Comparison of ENCODE assay signal across 21 cellular contexts in the genomic region with DNA sequence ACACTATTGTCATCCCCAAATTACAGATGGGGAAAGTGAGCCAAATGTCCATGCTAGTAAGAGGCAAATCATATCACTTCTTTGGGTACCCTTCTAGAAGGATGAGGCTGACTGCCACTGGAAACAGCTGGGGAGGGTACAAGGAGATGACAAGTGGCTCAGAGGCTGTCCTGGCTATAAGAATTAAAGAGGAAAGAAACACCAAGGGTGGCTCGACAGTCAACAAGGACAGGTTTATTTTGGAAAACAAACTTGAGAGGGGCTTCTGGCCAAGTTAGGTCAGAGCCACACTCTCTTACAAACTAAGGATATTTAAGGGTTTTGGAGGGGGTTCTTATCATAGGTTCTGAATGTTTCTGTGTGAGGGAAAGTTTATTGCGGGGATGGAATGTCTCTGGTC. TPM values are rescaled to one million over a fixed set of nuclear protein-coding genes. Genes with fewer than 3 reads are reported as not detected.
DNase-seq lines count a peak whose midpoint lies in the region; ATAC-seq and TF ChIP-seq lines count a peak whose summit lies in the region.
"Had no signal": no experiment of that assay in that cellular context is flagged by ENCODE, and none has a peak within 500 bp of the region (broad histone marks: within the 10 kb centered on the region; RNA-seq: fewer than 3 reads in every experiment).

No MANE protein-coding gene starts in this region.

- peaks cover 0 to 39% (median 22%) of the 10 kb centered on the region in 4 donors for H3K4me1 ChIP-seq in tibial nerve

- ATAC-seq in T-helper 17 cell, result no peak
- no peak for ATAC-seq in stimulated activated memory B cell treated with anti-CD40 and anti-IgM and Interleukin-4, amounts not matched to agents 10 μg/mL and 1 μg/mL and 100 μg/mL, for 72 hours
- ATAC-seq: HCT116, left cardiac atrium, upper lobe of right lung, WTC11 had no signal

- H3K4me3 ChIP-seq in tibial nerve, result no peak overlapping the region
- H3K4me3 ChIP-seq: sigmoid colon, SJSA1, upper lobe of right lung had no signal

- DNase-seq in activated naive CD4-positive, alpha-beta T cell treated with anti-CD3 and anti-CD28 coated beads, Interleukin-2, amount 50 U/mL, for 16 hours, result no peak
- DNase-seq in T-helper 17 cell (no peak), immature natural killer cell (no peak), epidermal melanocyte (ENCODE audit: insufficient read length, low spot score) (no peak), NCI-H446 treated with DMSO at 0.1 percent for 48 hours (lab: John Stamatoyannopoulos, UW) (no peak), tibial nerve (ENCODE audit: low spot score in 2 of 2) (no peak)
- DNase-seq: C1 segment of cervical spinal cord; dermis blood vessel endothelial cell; DMS153; left cardiac atrium; mesenchymal stem cell; NCI-H146; NCI-H524 treated with DMSO at 0.1 percent for 48 hours; stimulated activated CD4-positive, alpha-beta T cell treated with anti-CD3 and anti-CD28 coated beads, Interleukin-15, amount 100 ng/mL, for 24 hours; upper lobe of right lung had no signal

- H3K27ac ChIP-seq in tibial nerve, result no peak overlapping the region
- H3K27ac ChIP-seq: sigmoid colon, SJSA1, upper lobe of right lung had no signal

- no peak for TF ChIP-seq EP300 in tibial nerve (IDR thresholded peaks at IDR 0.05)

- H3K4me3 Mint-ChIP-seq in activated naive CD4-positive, alpha-beta T cell treated with anti-CD3 and anti-CD28 coated beads, Interleukin-2, amount 50 U/mL, for 24 hours, result peak overlapping the region; percentile 62
- H3K4me3 Mint-ChIP-seq in T-helper 17 cell (peak overlapping the region; percentile 25), immature natural killer cell (peak overlapping the region; percentile 7 to 91 (median 54))
- H3K4me3 Mint-ChIP-seq in stimulated activated memory B cell treated with anti-CD40 and anti-IgM and Interleukin-4, amounts not matched to agents 10 μg/mL and 1 μg/mL and 100 μg/mL, for 72 hours, result peak overlapping the region; percentile 4

- H3K36me3 ChIP-seq in tibial nerve, result peaks cover 0 to 12% (median 0%) of the 10 kb centered on the region in 3 donors

- H3K4me1 Mint-ChIP-seq in activated naive CD4-positive, alpha-beta T cell treated with anti-CD3 and anti-CD28 coated beads, Interleukin-2, amount 50 U/mL, for 24 hours, result peaks cover 21% of the 10 kb centered on the region
- H3K4me1 Mint-ChIP-seq in T-helper 17 cell (peaks cover 18% of the 10 kb centered on the region), immature natural killer cell (peaks cover 20 to 26% of the 10 kb centered on the region in 2 donors)
- peaks cover 39% of the 10 kb centered on the region for H3K4me1 Mint-ChIP-seq in stimulated activated memory B cell treated with anti-CD40 and anti-IgM and Interleukin-4, amounts not matched to agents 10 μg/mL and 1 μg/mL and 100 μg/mL, for 72 hours

- no peak for TF ChIP-seq POLR2A in tibial nerve (IDR thresholded peaks at IDR 0.05)

- H3K9me3 ChIP-seq in T-helper 17 cell (ENCODE audit: control insufficient read depth, low read length, poor library complexity, severe bottlenecking) (no peaks in the 10 kb centered on the region), tibial nerve (no peaks in the 10 kb centered on the region)
- H3K9me3 ChIP-seq: sigmoid colon, SJSA1, upper lobe of right lung had no signal

- H3K27me3 Mint-ChIP-seq in activated naive CD4-positive, alpha-beta T cell treated with anti-CD3 and anti-CD28 coated beads, Interleukin-2, amount 50 U/mL, for 24 hours, result no peaks in the 10 kb centered on the region
- H3K27me3 Mint-ChIP-seq in T-helper 17 cell (no peaks in the 10 kb centered on the region), immature natural killer cell (ENCODE audit: low read depth in 3 of 3) (peaks cover 0 to 6% (median 3%) of the 10 kb centered on the region in 3 donors)
- H3K27me3 Mint-ChIP-seq in stimulated activated memory B cell treated with anti-CD40 and anti-IgM and Interleukin-4, amounts not matched to agents 10 μg/mL and 1 μg/mL and 100 μg/mL, for 72 hours, result no peaks in the 10 kb centered on the region

- no peaks in the 10 kb centered on the region for H3K9me3 Mint-ChIP-seq in activated naive CD4-positive, alpha-beta T cell treated with anti-CD3 and anti-CD28 coated beads, Interleukin-2, amount 50 U/mL, for 24 hours
- H3K9me3 Mint-ChIP-seq in immature natural killer cell, result no peaks in the 10 kb centered on the region
- no peaks in the 10 kb centered on the region for H3K9me3 Mint-ChIP-seq in stimulated activated memory B cell treated with anti-CD40 and anti-IgM and Interleukin-4, amounts not matched to agents 10 μg/mL and 1 μg/mL and 100 μg/mL, for 72 hours

- peaks cover 6% of the 10 kb centered on the region for H3K36me3 Mint-ChIP-seq in activated naive CD4-positive, alpha-beta T cell treated with anti-CD3 and anti-CD28 coated beads, Interleukin-2, amount 50 U/mL, for 24 hours
- peaks cover 2% of the 10 kb centered on the region for H3K36me3 Mint-ChIP-seq in T-helper 17 cell (ENCODE audit: low read depth)
- no peaks in the 10 kb centered on the region for H3K36me3 Mint-ChIP-seq in immature natural killer cell
- peaks cover 20% of the 10 kb centered on the region for H3K36me3 Mint-ChIP-seq in stimulated activated memory B cell treated with anti-CD40 and anti-IgM and Interleukin-4, amounts not matched to agents 10 μg/mL and 1 μg/mL and 100 μg/mL, for 72 hours

- no peaks in the 10 kb centered on the region for H3K27me3 ChIP-seq in tibial nerve
- H3K27me3 ChIP-seq: sigmoid colon, SJSA1, upper lobe of right lung had no signal

- TF ChIP-seq CTCF in tibial nerve (IDR thresholded peaks at IDR 0.05), result no peak

- 93% methylated on average over 2 of the region's 2 CpGs for WGBS in tibial nerve, 2 donors

- H3K27ac Mint-ChIP-seq in activated naive CD4-positive, alpha-beta T cell treated with anti-CD3 and anti-CD28 coated beads, Interleukin-2, amount 50 U/mL, for 24 hours, result no peak overlapping the region
- H3K27ac Mint-ChIP-seq in T-helper 17 cell (peak overlapping the region; percentile 88), immature natural killer cell (peak overlapping the region in 4 of 6 donors; percentile 41 to 84 (median 53))
- peak overlapping the region; percentile 96 for H3K27ac Mint-ChIP-seq in stimulated activated memory B cell treated with anti-CD40 and anti-IgM and Interleukin-4, amounts not matched to agents 10 μg/mL and 1 μg/mL and 100 μg/mL, for 72 hours
- H3K27ac Mint-ChIP-seq: WTC11 had no signal

RNA-seq across cellular contexts. Expression of a gene that starts 2.1 kb away (rescaled TPM):
- 100 to 1,000 TPM; 219 to 223 TPM for total RNA-seq in T-helper 17 cell
- polyA plus RNA-seq in immature natural killer cell, result 1,000 to 10,000 TPM in 1 of 3 donors, 100 to 1,000 TPM in 2; 788 to 1,627 (median 947) TPM
- 100 to 1,000 TPM; 160 to 481 (median 281) TPM for total RNA-seq in tibial nerve

RNA-seq across cellular contexts. Expression of a gene that starts 34.5 kb away (rescaled TPM):
- 10 to 100 TPM in 1 of 2 donors, 1 to 10 TPM in 1; 9.8 to 11.9 TPM for total RNA-seq in T-helper 17 cell
- 1 to 10 TPM in 2 of 3 donors, under 1 TPM in 1; 0.48 to 3.0 (median 2.0) TPM for polyA plus RNA-seq in immature natural killer cell
- total RNA-seq in tibial nerve, result 10 to 100 TPM in 3 of 4 donors, 1 to 10 TPM in 1; 6.9 to 28.9 (median 13.4) TPM

RNA-seq across cellular contexts. Expression of a gene that starts 53.3 kb away (rescaled TPM):
- total RNA-seq in T-helper 17 cell (1 to 10 TPM; 2.7 to 3.6 TPM), tibial nerve (1 to 10 TPM in 1 of 4 donors, under 1 TPM in 1, not detected in 2; 0.60 to 2.3 TPM)
- polyA plus RNA-seq in immature natural killer cell, result 1 to 10 TPM in 1 of 3 donors, under 1 TPM in 2; 0.61 to 1.2 (median 0.62) TPM
- total RNA-seq: SJSA1 had no signal

Comparison
In these comparisons a context has a peak if more than half of its experiments do, and no peak if none do; other contexts are left out.
1. H3K4me3 Mint-ChIP-seq: peak in every context shown above with its lines; median percentile 62 in activated naive CD4-positive, alpha-beta T cell treated with anti-CD3 and anti-CD28 coated beads, Interleukin-2, amount 50 U/mL, for 24 hours; 54 in immature natural killer cell; 25 in T-helper 17 cell; 4 in stimulated activated memory B cell treated with anti-CD40 and anti-IgM and Interleukin-4, amounts not matched to agents 10 μg/mL and 1 μg/mL and 100 μg/mL, for 72 hours.